Comparison of ENCODE assay signal across 1 cellular context in the genomic region with DNA sequence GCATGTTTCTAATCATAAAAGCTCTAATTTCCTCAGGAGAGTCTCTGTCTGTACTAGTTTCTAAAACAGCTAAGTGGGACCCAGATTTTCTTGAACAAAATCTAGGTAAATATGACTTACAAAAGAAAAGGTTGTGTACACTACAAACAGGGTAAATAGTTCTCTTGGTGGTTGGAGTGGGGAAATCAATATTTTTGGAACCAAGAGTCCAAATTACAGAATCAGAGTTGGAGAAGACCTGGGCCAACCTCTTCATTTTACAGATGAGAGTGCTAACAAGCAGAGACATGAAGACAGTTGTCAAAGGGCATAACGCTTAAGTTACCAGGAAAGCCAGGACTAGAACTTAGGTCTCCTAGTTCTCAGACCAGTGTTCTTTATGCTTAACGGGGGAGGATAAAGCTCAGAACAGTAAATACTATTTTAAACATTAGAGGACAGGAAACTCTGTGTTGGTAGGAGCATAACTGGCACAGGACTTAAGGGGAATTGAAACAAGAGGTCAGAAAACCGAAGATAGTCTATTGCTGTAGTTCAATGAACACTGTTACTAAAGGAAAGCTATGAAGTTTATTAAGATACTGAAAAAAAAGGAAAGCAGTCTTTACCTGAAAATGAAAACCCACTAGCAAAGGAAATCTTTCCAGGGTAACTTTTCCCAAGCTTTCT.
TF ChIP-seq lines count a peak whose summit lies in the region.

No MANE protein-coding gene starts in this region.

TF ChIP-seq in liver, 16 proteins besides CTCF, POLR2A, EP300 and RAD21:
- TF ChIP-seq FOXA2 (IDR thresholded peaks at IDR 0.05) (peak; percentile 96), SP1 (IDR thresholded peaks at IDR 0.05) (peak; percentile 85), FOXA1 (IDR thresholded peaks at IDR 0.05) (peak; percentile 89), HNF4G (IDR thresholded peaks at IDR 0.05) (peak; percentile 71), YY1 (IDR thresholded peaks at IDR 0.05) (peak; percentile 39), HNF4A (conservative IDR thresholded peaks at IDR 0.05) (peak; percentile 94 to 96), JUND (IDR thresholded peaks at IDR 0.05) (peak; percentile 87 to 88), NR2F2 (IDR thresholded peaks at IDR 0.05) (peak; percentile 23), RXRA (IDR thresholded peaks at IDR 0.05) (peak; percentile 80 to 83), GABPA (IDR thresholded peaks at IDR 0.05 in 1 of 2, conservative IDR thresholded peaks at IDR 0.05 in 1 of 2) (peak in 1 of 2 donors; percentile 28), EGR1 (IDR thresholded peaks at IDR 0.05; ENCODE audit: low read depth in 2 of 2) (no peak), TAF1 (conservative IDR thresholded peaks at IDR 0.05) (peak; percentile 88)
- TF ChIP-seq, protein P1, sequence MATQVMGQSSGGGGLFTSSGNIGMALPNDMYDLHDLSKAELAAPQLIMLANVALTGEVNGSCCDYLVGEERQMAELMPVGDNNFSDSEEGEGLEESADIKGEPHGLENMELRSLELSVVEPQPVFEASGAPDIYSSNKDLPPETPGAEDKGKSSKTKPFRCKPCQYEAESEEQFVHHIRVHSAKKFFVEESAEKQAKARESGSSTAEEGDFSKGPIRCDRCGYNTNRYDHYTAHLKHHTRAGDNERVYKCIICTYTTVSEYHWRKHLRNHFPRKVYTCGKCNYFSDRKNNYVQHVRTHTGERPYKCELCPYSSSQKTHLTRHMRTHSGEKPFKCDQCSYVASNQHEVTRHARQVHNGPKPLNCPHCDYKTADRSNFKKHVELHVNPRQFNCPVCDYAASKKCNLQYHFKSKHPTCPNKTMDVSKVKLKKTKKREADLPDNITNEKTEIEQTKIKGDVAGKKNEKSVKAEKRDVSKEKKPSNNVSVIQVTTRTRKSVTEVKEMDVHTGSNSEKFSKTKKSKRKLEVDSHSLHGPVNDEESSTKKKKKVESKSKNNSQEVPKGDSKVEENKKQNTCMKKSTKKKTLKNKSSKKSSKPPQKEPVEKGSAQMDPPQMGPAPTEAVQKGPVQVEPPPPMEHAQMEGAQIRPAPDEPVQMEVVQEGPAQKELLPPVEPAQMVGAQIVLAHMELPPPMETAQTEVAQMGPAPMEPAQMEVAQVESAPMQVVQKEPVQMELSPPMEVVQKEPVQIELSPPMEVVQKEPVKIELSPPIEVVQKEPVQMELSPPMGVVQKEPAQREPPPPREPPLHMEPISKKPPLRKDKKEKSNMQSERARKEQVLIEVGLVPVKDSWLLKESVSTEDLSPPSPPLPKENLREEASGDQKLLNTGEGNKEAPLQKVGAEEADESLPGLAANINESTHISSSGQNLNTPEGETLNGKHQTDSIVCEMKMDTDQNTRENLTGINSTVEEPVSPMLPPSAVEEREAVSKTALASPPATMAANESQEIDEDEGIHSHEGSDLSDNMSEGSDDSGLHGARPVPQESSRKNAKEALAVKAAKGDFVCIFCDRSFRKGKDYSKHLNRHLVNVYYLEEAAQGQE (IDR thresholded peaks at IDR 0.05): peak; percentile 63
- TF ChIP-seq, protein P2, sequence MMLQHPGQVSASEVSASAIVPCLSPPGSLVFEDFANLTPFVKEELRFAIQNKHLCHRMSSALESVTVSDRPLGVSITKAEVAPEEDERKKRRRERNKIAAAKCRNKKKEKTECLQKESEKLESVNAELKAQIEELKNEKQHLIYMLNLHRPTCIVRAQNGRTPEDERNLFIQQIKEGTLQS (IDR thresholded peaks at IDR 0.05): peak; percentile 74
- TF ChIP-seq, protein P3, sequence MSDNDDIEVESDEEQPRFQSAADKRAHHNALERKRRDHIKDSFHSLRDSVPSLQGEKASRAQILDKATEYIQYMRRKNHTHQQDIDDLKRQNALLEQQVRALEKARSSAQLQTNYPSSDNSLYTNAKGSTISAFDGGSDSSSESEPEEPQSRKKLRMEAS (IDR thresholded peaks at IDR 0.05): peak; percentile 41
- TF ChIP-seq, protein P4, sequence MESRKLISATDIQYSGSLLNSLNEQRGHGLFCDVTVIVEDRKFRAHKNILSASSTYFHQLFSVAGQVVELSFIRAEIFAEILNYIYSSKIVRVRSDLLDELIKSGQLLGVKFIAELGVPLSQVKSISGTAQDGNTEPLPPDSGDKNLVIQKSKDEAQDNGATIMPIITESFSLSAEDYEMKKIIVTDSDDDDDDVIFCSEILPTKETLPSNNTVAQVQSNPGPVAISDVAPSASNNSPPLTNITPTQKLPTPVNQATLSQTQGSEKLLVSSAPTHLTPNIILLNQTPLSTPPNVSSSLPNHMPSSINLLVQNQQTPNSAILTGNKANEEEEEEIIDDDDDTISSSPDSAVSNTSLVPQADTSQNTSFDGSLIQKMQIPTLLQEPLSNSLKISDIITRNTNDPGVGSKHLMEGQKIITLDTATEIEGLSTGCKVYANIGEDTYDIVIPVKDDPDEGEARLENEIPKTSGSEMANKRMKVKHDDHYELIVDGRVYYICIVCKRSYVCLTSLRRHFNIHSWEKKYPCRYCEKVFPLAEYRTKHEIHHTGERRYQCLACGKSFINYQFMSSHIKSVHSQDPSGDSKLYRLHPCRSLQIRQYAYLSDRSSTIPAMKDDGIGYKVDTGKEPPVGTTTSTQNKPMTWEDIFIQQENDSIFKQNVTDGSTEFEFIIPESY (IDR thresholded peaks at IDR 0.05): peak; percentile 62
